Comparison of ENCODE assay signal across 15 cellular contexts in genomic region chr17:78675836-78676235, GRCh38.
"Had no signal": no experiment of that assay in that cellular context is flagged by ENCODE, and none has a peak within 500 bp of the region (broad histone marks: within the 10 kb centered on the region; RNA-seq: fewer than 3 reads in every experiment).

No MANE protein-coding gene starts in this region.

- H3K4me1 Mint-ChIP-seq: activated B cell treated with CpG ODN at 0.5 μM for 24 hours had no signal

- H3K9me3 ChIP-seq: gastroesophageal sphincter, transverse colon had no signal

- H3K4me1 ChIP-seq: transverse colon had no signal

- H3K27me3 Mint-ChIP-seq: activated B cell treated with CpG ODN at 0.5 μM for 24 hours; activated CD4-positive, alpha-beta T cell treated with anti-CD3 and anti-CD28 coated beads, Interleukin-2, amount 10 ng/mL, durations not matched to agents 24 days and 14 days; activated naive CD8-positive, alpha-beta T cell treated with anti-CD3 and anti-CD28 coated beads for 36 hours had no signal

- ATAC-seq: gastroesophageal sphincter, left ventricle myocardium superior had no signal

- H3K27me3 ChIP-seq: gastroesophageal sphincter, transverse colon had no signal

- H3K27ac Mint-ChIP-seq: activated B cell treated with CpG ODN at 0.5 μM for 24 hours; activated CD4-positive, alpha-beta T cell treated with anti-CD3 and anti-CD28 coated beads, Interleukin-2, amount 10 ng/mL, durations not matched to agents 24 days and 14 days; activated naive CD8-positive, alpha-beta T cell treated with anti-CD3 and anti-CD28 coated beads for 36 hours; T-helper 1 cell treated with Interleukin-12 subunit alpha and Interleukin-12 subunit beta and Interleukin-4 antibody, amounts not matched to agents 30 μg/mL and 1 μg/mL, for 36 hours had no signal

- DNase-seq: activated B cell treated with CpG ODN at 0.5 μM for 24 hours; activated CD4-positive, alpha-beta T cell treated with anti-CD3 and anti-CD28 coated beads, Interleukin-2, amount 10 ng/mL, durations not matched to agents 24 days and 14 days; activated naive CD8-positive, alpha-beta T cell treated with anti-CD3 and anti-CD28 coated beads for 36 hours; activated T-cell treated with anti-CD3 and anti-CD28 coated beads, Interleukin-2, amount 50 U/mL, for 48 hours; anterior cingulate cortex; effector CD4-positive, alpha-beta T cell; left ventricle myocardium superior; transverse colon had no signal

- FAIRE-seq: bronchial epithelial cell, colon, keratinocyte had no signal

- H3K27ac ChIP-seq: epithelial cell of prostate, gastroesophageal sphincter, skin epidermis, transverse colon had no signal

- H3K4me3 ChIP-seq: gastroesophageal sphincter, skin epidermis, transverse colon had no signal

- H3K4me3 Mint-ChIP-seq: activated B cell treated with CpG ODN at 0.5 μM for 24 hours; activated CD4-positive, alpha-beta T cell treated with anti-CD3 and anti-CD28 coated beads, Interleukin-2, amount 10 ng/mL, durations not matched to agents 24 days and 14 days; activated naive CD8-positive, alpha-beta T cell treated with anti-CD3 and anti-CD28 coated beads for 36 hours; T-helper 1 cell treated with Interleukin-12 subunit alpha and Interleukin-12 subunit beta and Interleukin-4 antibody, amounts not matched to agents 30 μg/mL and 1 μg/mL, for 36 hours had no signal

- H3K9me3 Mint-ChIP-seq: activated B cell treated with CpG ODN at 0.5 μM for 24 hours; activated CD4-positive, alpha-beta T cell treated with anti-CD3 and anti-CD28 coated beads, Interleukin-2, amount 10 ng/mL, durations not matched to agents 24 days and 14 days; activated naive CD8-positive, alpha-beta T cell treated with anti-CD3 and anti-CD28 coated beads for 36 hours; T-helper 1 cell treated with Interleukin-12 subunit alpha and Interleukin-12 subunit beta and Interleukin-4 antibody, amounts not matched to agents 30 μg/mL and 1 μg/mL, for 36 hours had no signal
